Comparison of ENCODE assay signal across 1 cellular context in the genomic region with DNA sequence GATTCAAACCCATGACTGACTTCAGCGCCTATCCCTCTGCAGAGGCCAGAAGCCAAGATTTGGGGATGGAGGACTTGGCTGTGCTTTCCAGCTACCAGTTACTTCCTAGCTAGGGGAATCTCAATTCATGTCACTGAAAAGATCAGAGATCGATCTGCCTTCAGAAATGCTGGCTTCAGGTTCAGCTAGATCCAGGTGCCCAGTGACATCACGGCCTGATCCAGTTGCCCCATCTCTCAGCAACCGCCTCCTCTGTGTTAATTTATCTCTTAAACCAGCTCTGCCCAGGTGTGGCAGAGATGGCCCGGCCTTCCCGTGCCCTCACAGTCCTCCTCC.
TF ChIP-seq lines count a peak whose summit lies in the region.

No MANE protein-coding gene starts in this region.

TF ChIP-seq in K562, 482 proteins besides CTCF, POLR2A, EP300 and RAD21 (continued from another document):
- TF ChIP-seq, protein P1, sequence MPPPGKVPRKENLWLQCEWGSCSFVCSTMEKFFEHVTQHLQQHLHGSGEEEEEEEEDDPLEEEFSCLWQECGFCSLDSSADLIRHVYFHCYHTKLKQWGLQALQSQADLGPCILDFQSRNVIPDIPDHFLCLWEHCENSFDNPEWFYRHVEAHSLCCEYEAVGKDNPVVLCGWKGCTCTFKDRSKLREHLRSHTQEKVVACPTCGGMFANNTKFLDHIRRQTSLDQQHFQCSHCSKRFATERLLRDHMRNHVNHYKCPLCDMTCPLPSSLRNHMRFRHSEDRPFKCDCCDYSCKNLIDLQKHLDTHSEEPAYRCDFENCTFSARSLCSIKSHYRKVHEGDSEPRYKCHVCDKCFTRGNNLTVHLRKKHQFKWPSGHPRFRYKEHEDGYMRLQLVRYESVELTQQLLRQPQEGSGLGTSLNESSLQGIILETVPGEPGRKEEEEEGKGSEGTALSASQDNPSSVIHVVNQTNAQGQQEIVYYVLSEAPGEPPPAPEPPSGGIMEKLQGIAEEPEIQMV (tag; conservative IDR thresholded peaks at IDR 0.05; ENCODE audit: low read depth) = no peak
- TF ChIP-seq ZSCAN29 (IDR thresholded peaks at IDR 0.05) (no peak), ZNF197 (CRISPR knock-in tag; IDR thresholded peaks at IDR 0.05; ENCODE audit: low read depth) (0 out of 2 replicates have a peak, but pooled peaks have one; percentile 7), RBM25 (IDR thresholded peaks at IDR 0.05; ENCODE audit: low read depth, low read length, severe bottlenecking) (peak; percentile 72), BHLHE40 (IDR thresholded peaks at IDR 0.05; ENCODE audit: low read length) (no peak), HIVEP1 (CRISPR knock-in tag; IDR thresholded peaks at IDR 0.05) (no peak), TEAD4 (IDR thresholded peaks at IDR 0.05; ENCODE audit: low read length) (no peak), TEAD4 (CRISPR knock-in tag; IDR thresholded peaks at IDR 0.05; ENCODE audit: borderline replicate concordance) (no peak), TFAP4 (CRISPR knock-in tag; IDR thresholded peaks at IDR 0.05; ENCODE audit: borderline replicate concordance) (peak; percentile 51; the same call in 1 of the 2 replicates), CREB1 (IDR thresholded peaks at IDR 0.05) (no peak), CREB1 (CRISPR knock-in tag; IDR thresholded peaks at IDR 0.05) (peak; percentile 60), ZNF347 (CRISPR knock-in tag; IDR thresholded peaks at IDR 0.05; ENCODE audit: low read depth) (no peak), TEAD2 (tag; IDR thresholded peaks at IDR 0.05) (no peak), CREM (IDR thresholded peaks at IDR 0.05; ENCODE audit: low read depth) (peak; percentile 52), ZNF212 (CRISPR knock-in tag; IDR thresholded peaks at IDR 0.05) (no peak)
- TF ChIP-seq, protein P2, sequence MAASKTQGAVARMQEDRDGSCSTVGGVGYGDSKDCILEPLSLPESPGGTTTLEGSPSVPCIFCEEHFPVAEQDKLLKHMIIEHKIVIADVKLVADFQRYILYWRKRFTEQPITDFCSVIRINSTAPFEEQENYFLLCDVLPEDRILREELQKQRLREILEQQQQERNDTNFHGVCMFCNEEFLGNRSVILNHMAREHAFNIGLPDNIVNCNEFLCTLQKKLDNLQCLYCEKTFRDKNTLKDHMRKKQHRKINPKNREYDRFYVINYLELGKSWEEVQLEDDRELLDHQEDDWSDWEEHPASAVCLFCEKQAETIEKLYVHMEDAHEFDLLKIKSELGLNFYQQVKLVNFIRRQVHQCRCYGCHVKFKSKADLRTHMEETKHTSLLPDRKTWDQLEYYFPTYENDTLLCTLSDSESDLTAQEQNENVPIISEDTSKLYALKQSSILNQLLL (CRISPR knock-in tag; IDR thresholded peaks at IDR 0.05; ENCODE audit: borderline replicate concordance) = no peak
